In genomic region chr11:70435765-70436500, GRCh38 we compare ENCODE assay signal across 14 cellular contexts. TPM values are rescaled to one million over a fixed set of nuclear protein-coding genes. Genes with fewer than 3 reads are reported as not detected.
DNase-seq lines count a peak whose midpoint lies in the region; ATAC-seq, FAIRE-seq and TF ChIP-seq lines count a peak whose summit lies in the region.
"Had no signal": no experiment of that assay in that cellular context is flagged by ENCODE, and none has a peak within 500 bp of the region (broad histone marks: within the 10 kb centered on the region; RNA-seq: fewer than 3 reads in every experiment).

No MANE protein-coding gene starts in this region.

- no peak overlapping the region for H3K4me3 ChIP-seq in heart left ventricle
- H3K4me3 ChIP-seq in kidney (ENCODE audit: low read length in 2 of 2), result no peak overlapping the region
- H3K4me3 ChIP-seq in esophagus muscularis mucosa, result no peak overlapping the region
- no peak overlapping the region for H3K4me3 ChIP-seq in suprapubic skin
- H3K4me3 ChIP-seq: GM12878, GM23248 had no signal

- no peak overlapping the region for H3K27ac ChIP-seq in heart left ventricle
- 0 out of 2 replicates have a peak overlapping the region, but pooled peaks have one; percentile 15 for H3K27ac ChIP-seq in RWPE1
- H3K27ac ChIP-seq in kidney (ENCODE audit: low read depth in 2 of 2, low read length in 2 of 2), result no peak overlapping the region
- H3K27ac ChIP-seq in esophagus muscularis mucosa (replicated peaks in 1 of 4), result no peak overlapping the region
- H3K27ac ChIP-seq in suprapubic skin, result no peak overlapping the region
- H3K27ac ChIP-seq: 22Rv1, GM23248 had no signal

- no peak for TF ChIP-seq CTCF in heart left ventricle (IDR thresholded peaks at IDR 0.05)
- TF ChIP-seq CTCF in RWPE1 (conservative IDR thresholded peaks at IDR 0.05; ENCODE audit: low read depth), result no peak
- TF ChIP-seq CTCF in kidney (IDR thresholded peaks at IDR 0.05; ENCODE audit: borderline replicate concordance, extremely low read depth, insufficient read depth), result no peak
- TF ChIP-seq CTCF in progenitor cell of endocrine pancreas (IDR thresholded peaks at IDR 0.05; ENCODE audit: unreplicated experiment), result no peak
- TF ChIP-seq CTCF in esophagus muscularis mucosa (IDR thresholded peaks at IDR 0.05), result no peak
- TF ChIP-seq CTCF in suprapubic skin (IDR thresholded peaks at IDR 0.05), result no peak

- no peaks in the 10 kb centered on the region for H3K27me3 Mint-ChIP-seq in progenitor cell of endocrine pancreas
- H3K27me3 Mint-ChIP-seq: CD4-positive, CD25-positive, alpha-beta regulatory T cell had no signal

- H3K27ac Mint-ChIP-seq in progenitor cell of endocrine pancreas, result peak overlapping the region; percentile 71
- H3K27ac Mint-ChIP-seq: CD4-positive, CD25-positive, alpha-beta regulatory T cell had no signal

- FAIRE-seq in kidney (lab: Jason Lieb, UNC), result no peak
- FAIRE-seq: GM12878, H54 had no signal

- H3K36me3 ChIP-seq in heart left ventricle (peaks cover 6 to 80% (median 66%) of the 10 kb centered on the region in 9 donors), kidney (ENCODE audit: control insufficient read depth in 1 of 2, insufficient read depth in 2 of 2, low read length in 2 of 2) (peaks cover 23 to 47% of the 10 kb centered on the region in 2 donors), esophagus muscularis mucosa (peaks cover 64 to 84% (median 74%) of the 10 kb centered on the region in 4 donors), suprapubic skin (peaks cover 76% of the 10 kb centered on the region)

- DNase-seq in left ventricle myocardium superior (peak; percentile 19), heart left ventricle (no peak), RWPE1 (ENCODE audit: low spot score) (no peak), kidney (peak; percentile 19), progenitor cell of endocrine pancreas (ENCODE audit: low spot score, unreplicated experiment) (no peak), esophagus muscularis mucosa (ENCODE audit: extremely low spot score) (no peak), suprapubic skin (ENCODE audit: low spot score in 2 of 2) (no peak), NCI-H226 (no peak)
- DNase-seq: CD4-positive, CD25-positive, alpha-beta regulatory T cell; DMS 273 treated with DMSO at 0.1 percent for 48 hours; GM23248 had no signal

- WGBS in heart left ventricle, 4 donors, result 92 to 98% (median 93%) methylated on average over 20 to 24 of the region's 24 CpGs
- WGBS in esophagus muscularis mucosa, result 95% methylated on average over 15 of the region's 24 CpGs
- WGBS in suprapubic skin, result 94% methylated on average over 20 of the region's 24 CpGs

- H3K27me3 ChIP-seq in heart left ventricle (no peaks in the 10 kb centered on the region), esophagus muscularis mucosa (no peaks in the 10 kb centered on the region), suprapubic skin (no peaks in the 10 kb centered on the region)

- intact Hi-C loops in left ventricle myocardium superior (cut with micrococcal nuclease) (no loop called here), heart left ventricle (cut with DNase I) (no loop called here), kidney (cut with DNase I) (no loop called here), esophagus muscularis mucosa (cut with DNase I) (no loop called here)

- H3K9me3 Mint-ChIP-seq in progenitor cell of endocrine pancreas (ENCODE audit: low read depth), result no peaks in the 10 kb centered on the region
- H3K9me3 Mint-ChIP-seq: CD4-positive, CD25-positive, alpha-beta regulatory T cell had no signal

- no peak for ATAC-seq in left ventricle myocardium superior
- no peak for ATAC-seq in heart left ventricle

- POLR2A ChIA-PET in RWPE1 (lab: Yijun Ruan, JAX; ENCODE audit: low non-redundant PET), result no interaction called here

- no peak overlapping the region for H3K9ac ChIP-seq in kidney (ENCODE audit: low read length in 2 of 2)
- H3K9ac ChIP-seq: GM23248 had no signal

- H3K4me1 ChIP-seq in heart left ventricle, result peaks cover 0 to 8% (median 0%) of the 10 kb centered on the region in 12 donors
- H3K4me1 ChIP-seq in kidney (ENCODE audit: control insufficient read depth in 1 of 2, insufficient read depth in 1 of 2, low read depth in 1 of 2, low read length in 2 of 2), result no peaks in the 10 kb centered on the region
- no peaks in the 10 kb centered on the region for H3K4me1 ChIP-seq in esophagus muscularis mucosa
- H3K4me1 ChIP-seq in suprapubic skin, result no peaks in the 10 kb centered on the region

- H3K36me3 Mint-ChIP-seq in progenitor cell of endocrine pancreas (ENCODE audit: insufficient read depth), result peaks cover 29% of the 10 kb centered on the region
- H3K36me3 Mint-ChIP-seq: CD4-positive, CD25-positive, alpha-beta regulatory T cell had no signal

- CTCF ChIA-PET in RWPE1 (lab: Yijun Ruan, JAX), result no interaction called here

- H3K4me1 Mint-ChIP-seq in progenitor cell of endocrine pancreas (ENCODE audit: low read depth), result no peaks in the 10 kb centered on the region
- H3K4me1 Mint-ChIP-seq: CD4-positive, CD25-positive, alpha-beta regulatory T cell had no signal

- H3K4me3 Mint-ChIP-seq in progenitor cell of endocrine pancreas (ENCODE audit: low read depth), result no peak overlapping the region
- H3K4me3 Mint-ChIP-seq: CD4-positive, CD25-positive, alpha-beta regulatory T cell had no signal

- H3K9me3 ChIP-seq in heart left ventricle (no peaks in the 10 kb centered on the region), kidney (ENCODE audit: control insufficient read depth in 1 of 2, low read length in 2 of 2) (no peaks in the 10 kb centered on the region), esophagus muscularis mucosa (no peaks in the 10 kb centered on the region), suprapubic skin (no peaks in the 10 kb centered on the region)

- TF ChIP-seq POLR2A in heart left ventricle (IDR thresholded peaks at IDR 0.05), result no peak
- TF ChIP-seq POLR2A in esophagus muscularis mucosa (IDR thresholded peaks at IDR 0.05; ENCODE audit: low read depth), result no peak
- TF ChIP-seq POLR2A in suprapubic skin (IDR thresholded peaks at IDR 0.05), result no peak

- no peak for TF ChIP-seq EP300 in esophagus muscularis mucosa (IDR thresholded peaks at IDR 0.05)
- no peak for TF ChIP-seq EP300 in suprapubic skin (IDR thresholded peaks at IDR 0.05)

RNA-seq across cellular contexts. Expression of gene CTTN, which starts 37.6 kb away (rescaled TPM):
- total RNA-seq in left ventricle myocardium superior (169 TPM), heart left ventricle (100 to 1,000 TPM; 109 to 186 (median 143) TPM), kidney (316 TPM), progenitor cell of endocrine pancreas (239 and 244 TPM in 2 replicates), esophagus muscularis mucosa (100 to 1,000 TPM; 111 to 164 (median 146) TPM), suprapubic skin (100 to 1,000 TPM; 179 to 458 (median 200) TPM)
- polyA plus RNA-seq in heart left ventricle (100 to 1,000 TPM in 1 of 2 donors, 10 to 100 TPM in 1; 77.3 to 100 TPM), kidney (ENCODE audit: insufficient read depth, low read depth, low replicate concordance) (84.9 TPM)

Comparison
In these comparisons a context has a peak if more than half of its experiments do, and no peak if none do; other contexts are left out.
1. DNase-seq: peak in left ventricle myocardium superior (single experiment) and kidney (single experiment); none in heart left ventricle (0 of 5), RWPE1 (single experiment), progenitor cell of endocrine pancreas (single experiment), esophagus muscularis mucosa (single experiment), suprapubic skin (0 of 2) and NCI-H226 (single experiment).